Comparison of ENCODE assay signal across 19 cellular contexts in the genomic region with DNA sequence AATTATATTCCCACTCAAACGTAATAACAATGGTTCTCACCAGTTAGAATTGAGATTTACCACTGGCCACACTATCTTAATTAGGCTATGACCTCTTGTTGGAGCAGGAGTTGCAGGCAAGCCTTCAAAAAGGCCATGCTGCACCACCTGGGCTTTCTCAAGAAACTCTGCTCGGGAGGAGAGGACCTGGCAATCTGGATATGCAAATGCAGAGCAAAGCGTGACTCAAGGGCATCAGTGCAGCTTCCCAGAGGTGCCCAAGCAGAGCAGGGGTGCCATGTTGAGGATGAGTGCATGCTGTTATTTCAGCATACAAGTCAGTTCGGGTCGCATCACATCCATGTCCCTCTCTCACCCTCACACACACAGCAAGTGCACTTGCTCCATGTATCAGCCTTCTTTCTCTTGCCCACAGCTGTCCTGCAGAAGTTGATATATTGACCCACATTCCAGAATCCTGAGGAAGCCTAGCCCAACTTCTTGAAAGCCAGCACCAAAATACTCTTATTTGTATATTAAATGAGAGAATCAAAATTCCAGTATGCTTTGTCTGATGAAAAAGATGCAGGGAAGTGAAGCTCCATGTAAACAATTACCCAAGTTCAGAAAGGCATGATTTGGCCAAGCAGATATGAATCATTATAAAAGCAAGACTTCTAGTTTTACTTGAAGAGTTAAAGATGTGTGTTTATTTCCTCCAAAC. TPM values are rescaled to one million over a fixed set of nuclear protein-coding genes. Genes with fewer than 3 reads are reported as not detected.
DNase-seq lines count a peak whose midpoint lies in the region; ATAC-seq and TF ChIP-seq lines count a peak whose summit lies in the region.
"Had no signal": no experiment of that assay in that cellular context is flagged by ENCODE, and none has a peak within 500 bp of the region (broad histone marks: within the 10 kb centered on the region; RNA-seq: fewer than 3 reads in every experiment).

No MANE protein-coding gene starts in this region.

- no peak for TF ChIP-seq CTCF in natural killer cell (IDR thresholded peaks at IDR 0.05)

- H3K36me3 Mint-ChIP-seq in natural killer cell treated with Interleukin-12 subunit alpha and Interleukin-12 subunit beta and Interleukin-15 and Interleukin-18, amount 100 ng/mL, for 72 hours, result peaks cover 10% of the 10 kb centered on the region
- H3K36me3 Mint-ChIP-seq in natural killer cell, result no peaks in the 10 kb centered on the region
- H3K36me3 Mint-ChIP-seq in stimulated activated memory B cell treated with anti-CD40 and anti-IgM and Interleukin-4, amounts not matched to agents 10 μg/mL and 1 μg/mL and 100 μg/mL, for 72 hours, result peaks cover 6% of the 10 kb centered on the region

- peaks cover 0 to 16% of the 10 kb centered on the region in 2 donors for H3K27me3 Mint-ChIP-seq in natural killer cell treated with Interleukin-12 subunit alpha and Interleukin-12 subunit beta and Interleukin-15 and Interleukin-18, amount 100 ng/mL, for 72 hours
- peaks cover 4 to 6% of the 10 kb centered on the region in 2 donors for H3K27me3 Mint-ChIP-seq in natural killer cell (ENCODE audit: low read depth in 2 of 2)
- no peaks in the 10 kb centered on the region for H3K27me3 Mint-ChIP-seq in stimulated activated memory B cell treated with anti-CD40 and anti-IgM and Interleukin-4, amounts not matched to agents 10 μg/mL and 1 μg/mL and 100 μg/mL, for 72 hours
- H3K27me3 Mint-ChIP-seq: T-helper 17 cell had no signal

- ATAC-seq in natural killer cell treated with Interleukin-12 subunit alpha and Interleukin-12 subunit beta and Interleukin-15 and Interleukin-18, amount 100 ng/mL, for 72 hours, result no peak
- ATAC-seq in natural killer cell (no peak), HG02885 (IDR thresholded peaks at IDR 0.05; ENCODE audit: poor library complexity, unreplicated experiment) (no peak), HG02642 (IDR thresholded peaks at IDR 0.05; ENCODE audit: poor library complexity, unreplicated experiment) (no peak)
- peak; percentile 49 for ATAC-seq in stimulated activated memory B cell treated with anti-CD40 and anti-IgM and Interleukin-4, amounts not matched to agents 10 μg/mL and 1 μg/mL and 100 μg/mL, for 72 hours
- ATAC-seq: heart left ventricle, right cardiac atrium, Right ventricle myocardium inferior, T-helper 17 cell had no signal

- no peaks in the 10 kb centered on the region for H3K27me3 ChIP-seq in MG63
- H3K27me3 ChIP-seq: heart left ventricle had no signal

- H3K27ac Mint-ChIP-seq in natural killer cell treated with Interleukin-12 subunit alpha and Interleukin-12 subunit beta and Interleukin-15 and Interleukin-18, amount 100 ng/mL, for 72 hours, result peak overlapping the region; percentile 80 to 86
- H3K27ac Mint-ChIP-seq in natural killer cell, result no peak overlapping the region
- H3K27ac Mint-ChIP-seq in stimulated activated memory B cell treated with anti-CD40 and anti-IgM and Interleukin-4, amounts not matched to agents 10 μg/mL and 1 μg/mL and 100 μg/mL, for 72 hours, result peak overlapping the region; percentile 74

- no peak for DNase-seq in natural killer cell treated with Interleukin-12 subunit alpha and Interleukin-12 subunit beta and Interleukin-15 and Interleukin-18, amount 100 ng/mL, for 72 hours (ENCODE audit: low spot score)
- no peak for DNase-seq in natural killer cell
- DNase-seq in MG63, result peak; percentile 36
- peak; percentile 57 for DNase-seq in fibroblast of gingiva (ENCODE audit: low read depth)
- no peak for DNase-seq in glomerular visceral epithelial cell (ENCODE audit: extremely low spot score)
- DNase-seq: activated CD4-positive, alpha-beta T cell treated with anti-CD3 and anti-CD28 coated beads for 1 hour; activated effector memory CD4-positive, alpha-beta T cell treated with Interleukin-2 at 50 U/mL for 16 hours; aorta; cortex of kidney; heart left ventricle; islet precursor cell; KG1; NCI-H2171 treated with DMSO at 0.1 percent for 48 hours; right cardiac atrium; T-helper 17 cell had no signal

- H3K4me1 Mint-ChIP-seq in natural killer cell treated with Interleukin-12 subunit alpha and Interleukin-12 subunit beta and Interleukin-15 and Interleukin-18, amount 100 ng/mL, for 72 hours (ENCODE audit: low read depth in 2 of 2), result peaks cover 27 to 45% of the 10 kb centered on the region in 2 donors
- peaks cover 5 to 6% of the 10 kb centered on the region in 2 donors for H3K4me1 Mint-ChIP-seq in natural killer cell
- peaks cover 77% of the 10 kb centered on the region for H3K4me1 Mint-ChIP-seq in stimulated activated memory B cell treated with anti-CD40 and anti-IgM and Interleukin-4, amounts not matched to agents 10 μg/mL and 1 μg/mL and 100 μg/mL, for 72 hours

- peaks cover 7% of the 10 kb centered on the region for H3K9me3 Mint-ChIP-seq in natural killer cell treated with Interleukin-12 subunit alpha and Interleukin-12 subunit beta and Interleukin-15 and Interleukin-18, amount 100 ng/mL, for 72 hours
- no peaks in the 10 kb centered on the region for H3K9me3 Mint-ChIP-seq in natural killer cell
- peaks cover 4% of the 10 kb centered on the region for H3K9me3 Mint-ChIP-seq in stimulated activated memory B cell treated with anti-CD40 and anti-IgM and Interleukin-4, amounts not matched to agents 10 μg/mL and 1 μg/mL and 100 μg/mL, for 72 hours

- H3K9me3 ChIP-seq in MG63, result peaks cover 3% of the 10 kb centered on the region; the same call in 1 of the 2 replicates
- H3K9me3 ChIP-seq: heart left ventricle had no signal

- H3K4me3 Mint-ChIP-seq in natural killer cell treated with Interleukin-12 subunit alpha and Interleukin-12 subunit beta and Interleukin-15 and Interleukin-18, amount 100 ng/mL, for 72 hours, result peak overlapping the region; percentile 45
- H3K4me3 Mint-ChIP-seq in natural killer cell, result no peak overlapping the region
- peak overlapping the region; percentile 21 for H3K4me3 Mint-ChIP-seq in stimulated activated memory B cell treated with anti-CD40 and anti-IgM and Interleukin-4, amounts not matched to agents 10 μg/mL and 1 μg/mL and 100 μg/mL, for 72 hours
- H3K4me3 Mint-ChIP-seq: T-helper 17 cell had no signal

- no peaks in the 10 kb centered on the region for H3K36me3 ChIP-seq in MG63
- H3K36me3 ChIP-seq: heart left ventricle had no signal

- no peak overlapping the region for H3K4me3 ChIP-seq in MG63
- H3K4me3 ChIP-seq: heart left ventricle had no signal

- intact Hi-C loops in natural killer cell (cut with micrococcal nuclease), result no loop called here

RNA-seq across cellular contexts. Expression of a gene that starts 55.7 kb away (rescaled TPM):
- 100 to 1,000 TPM; 151 to 253 TPM for total RNA-seq in natural killer cell treated with Interleukin-12 subunit alpha and Interleukin-12 subunit beta and Interleukin-15 and Interleukin-18, amount 100 ng/mL, for 72 hours
- total RNA-seq in natural killer cell, result 1 to 10 TPM; 1.3 to 2.3 (median 1.7) TPM
- 5.2 and 13.7 TPM in 2 replicates for total RNA-seq in MG63 (2014; rRNA removed; shearing (Covaris generic); ENCODE audit: low replicate concordance)

Comparison
In these comparisons a context has a peak if more than half of its experiments do, and no peak if none do; other contexts are left out.
1. H3K27ac Mint-ChIP-seq: peak in natural killer cell treated with Interleukin-12 subunit alpha and Interleukin-12 subunit beta and Interleukin-15 and Interleukin-18, amount 100 ng/mL, for 72 hours (2 of 2) and stimulated activated memory B cell treated with anti-CD40 and anti-IgM and Interleukin-4, amounts not matched to agents 10 μg/mL and 1 μg/mL and 100 μg/mL, for 72 hours (single experiment); none in natural killer cell (0 of 2).
2. RNA of a gene that starts 55.7 kb away (total RNA-seq): 151 to 253 TPM in natural killer cell treated with Interleukin-12 subunit alpha and Interleukin-12 subunit beta and Interleukin-15 and Interleukin-18, amount 100 ng/mL, for 72 hours; 5.2 to 13.7 TPM in MG63 and 1.3 to 2.3 TPM in natural killer cell; every median in the first group is over 10 times any median in the second.
3. DNase-seq: peak in MG63 (single experiment) and fibroblast of gingiva (single experiment); none in natural killer cell treated with Interleukin-12 subunit alpha and Interleukin-12 subunit beta and Interleukin-15 and Interleukin-18, amount 100 ng/mL, for 72 hours (single experiment), natural killer cell (single experiment) and glomerular visceral epithelial cell (single experiment).